25 cellular contexts compared by ENCODE assay signal in genomic region chr10:130929422-130930325, GRCh38.
DNase-seq lines count a peak whose midpoint lies in the region; ATAC-seq lines count a peak whose summit lies in the region.
"Had no signal": no experiment of that assay in that cellular context is flagged by ENCODE, and none has a peak within 500 bp of the region (broad histone marks: within the 10 kb centered on the region; RNA-seq: fewer than 3 reads in every experiment).

No MANE protein-coding gene starts in this region.

- no peak overlapping the region for H3K4me3 Mint-ChIP-seq in stimulated activated effector memory CD8-positive, alpha-beta T cell treated with anti-CD3 and anti-CD28 coated beads, Interleukin-12 subunit alpha, Interleukin-12 subunit beta, amount 100 ng/mL, for 72 hours
- H3K4me3 Mint-ChIP-seq: activated T-cell treated with anti-CD3 and anti-CD28 coated beads, Interleukin-2, amount 50 U/mL, for 24 hours; natural killer cell treated with Interleukin-12 subunit alpha and Interleukin-12 subunit beta and Interleukin-15 and Interleukin-18, amount 100 ng/mL, for 72 hours; T-helper 2 cell treated with Interferon-gamma antibody and Interleukin-4, amounts not matched to agents 5 μg/mL and 100 μg/mL, for 36 hours had no signal

- H3K4me1 Mint-ChIP-seq in stimulated activated effector memory CD8-positive, alpha-beta T cell treated with anti-CD3 and anti-CD28 coated beads, Interleukin-12 subunit alpha, Interleukin-12 subunit beta, amount 100 ng/mL, for 72 hours: no peaks in the 10 kb centered on the region

- peak; percentile 5 for ATAC-seq in stimulated activated effector memory CD8-positive, alpha-beta T cell treated with anti-CD3 and anti-CD28 coated beads, Interleukin-12 subunit alpha, Interleukin-12 subunit beta, amount 100 ng/mL, for 72 hours
- ATAC-seq: pancreas had no signal

- peaks cover 3% of the 10 kb centered on the region for H3K9me3 Mint-ChIP-seq in stimulated activated effector memory CD8-positive, alpha-beta T cell treated with anti-CD3 and anti-CD28 coated beads, Interleukin-12 subunit alpha, Interleukin-12 subunit beta, amount 100 ng/mL, for 72 hours
- H3K9me3 Mint-ChIP-seq: activated T-cell treated with anti-CD3 and anti-CD28 coated beads, Interleukin-2, amount 50 U/mL, for 24 hours; natural killer cell treated with Interleukin-12 subunit alpha and Interleukin-12 subunit beta and Interleukin-15 and Interleukin-18, amount 100 ng/mL, for 72 hours; T-helper 2 cell treated with Interferon-gamma antibody and Interleukin-4, amounts not matched to agents 5 μg/mL and 100 μg/mL, for 36 hours had no signal

- H3K36me3 Mint-ChIP-seq in stimulated activated effector memory CD8-positive, alpha-beta T cell treated with anti-CD3 and anti-CD28 coated beads, Interleukin-12 subunit alpha, Interleukin-12 subunit beta, amount 100 ng/mL, for 72 hours: no peaks in the 10 kb centered on the region
- H3K36me3 Mint-ChIP-seq: natural killer cell treated with Interleukin-12 subunit alpha and Interleukin-12 subunit beta and Interleukin-15 and Interleukin-18, amount 100 ng/mL, for 72 hours had no signal

- in situ Hi-C loops in G401 (cut with HindIII; ENCODE audit: low sequenced_read_pairs): no loop called here

- DNase-seq in SIG-M5 treated with dmso at 0.1 percent for 504 hours (lab: John Stamatoyannopoulos, UW; ENCODE audit: unreplicated experiment): peak; percentile 0
- no peak for DNase-seq in SIG-M5 (lab: John Stamatoyannopoulos, UW)
- peak; percentile 65 for DNase-seq in ELF-1 (ENCODE audit: low read depth, low spot score)
- peak; percentile 68 for DNase-seq in SW480 (ENCODE audit: low spot score)
- DNase-seq in stimulated activated effector memory CD8-positive, alpha-beta T cell treated with anti-CD3 and anti-CD28 coated beads, Interleukin-12 subunit alpha, Interleukin-12 subunit beta, amount 100 ng/mL, for 72 hours (ENCODE audit: low spot score in 2 of 2): no peak
- DNase-seq in effector CD8-positive, alpha-beta T cell (lab: John Stamatoyannopoulos, UW): no peak
- no peak for DNase-seq in G401 (ENCODE audit: low spot score)
- no peak for DNase-seq in T1000 (lab: John Stamatoyannopoulos, UW)
- DNase-seq: ACHN; activated CD4-positive, alpha-beta T cell treated with anti-CD3 and anti-CD28 coated beads for 4 hours; activated naive CD4-positive, alpha-beta T cell; activated T-cell treated with anti-CD3 and anti-CD28 coated beads, Interleukin-2, amount 50 U/mL, for 24 hours; brain microvascular endothelial cell; COR-L47; effector CD4-positive, alpha-beta T cell; KBM-7; kidney; MG63; NCI-H526 treated with DMSO at 0.1 percent for 48 hours; pancreas; retina; stimulated activated CD4-positive, alpha-beta T cell treated with anti-CD3 and anti-CD28 coated beads, Interleukin-1b, Interleukin-23, amount 100 ng/mL, for 48 hours; transverse colon had no signal

- H3K27ac Mint-ChIP-seq in stimulated activated effector memory CD8-positive, alpha-beta T cell treated with anti-CD3 and anti-CD28 coated beads, Interleukin-12 subunit alpha, Interleukin-12 subunit beta, amount 100 ng/mL, for 72 hours: no peak overlapping the region
- H3K27ac Mint-ChIP-seq: activated T-cell treated with anti-CD3 and anti-CD28 coated beads, Interleukin-2, amount 50 U/mL, for 24 hours; natural killer cell treated with Interleukin-12 subunit alpha and Interleukin-12 subunit beta and Interleukin-15 and Interleukin-18, amount 100 ng/mL, for 72 hours; T-helper 2 cell treated with Interferon-gamma antibody and Interleukin-4, amounts not matched to agents 5 μg/mL and 100 μg/mL, for 36 hours had no signal

Comparison
In these comparisons a context has a peak if more than half of its experiments do, and no peak if none do; other contexts are left out.
1. DNase-seq: peak in SIG-M5 treated with dmso at 0.1 percent for 504 hours (single experiment), ELF-1 (single experiment) and SW480 (single experiment); none in SIG-M5 (single experiment), stimulated activated effector memory CD8-positive, alpha-beta T cell treated with anti-CD3 and anti-CD28 coated beads, Interleukin-12 subunit alpha, Interleukin-12 subunit beta, amount 100 ng/mL, for 72 hours (0 of 2), effector CD8-positive, alpha-beta T cell (single experiment), G401 (single experiment) and T1000 (single experiment).